ENCODE assay signal across 8 cellular contexts in genomic region chr7:140003913-140004382, GRCh38. TPM values are rescaled to one million over a fixed set of nuclear protein-coding genes. Genes with fewer than 3 reads are reported as not detected.
DNase-seq lines count a peak whose midpoint lies in the region; ATAC-seq and TF ChIP-seq lines count a peak whose summit lies in the region.

No MANE protein-coding gene starts in this region.

- no peak overlapping the region for H2BK120ac ChIP-seq in H9 (ENCODE audit: low read depth, low read length, poor library complexity, severe bottlenecking)

- H3K27ac ChIP-seq in H9 (ENCODE audit: insufficient read length, low read depth, low read length), result no peak overlapping the region
- no peak overlapping the region for H3K27ac ChIP-seq in colonic mucosa

- DNase-seq in DMS 273 (lab: John Stamatoyannopoulos, UW; ENCODE audit: unreplicated experiment) (peak; percentile 82), DMS 273 treated with DMSO at 0.1 percent for 48 hours (lab: John Stamatoyannopoulos, UW) (no peak), H9 (peak; percentile 62), RPMI8226 (peak; percentile 74), colonic mucosa (peak; percentile 46), mucosa of gallbladder (ENCODE audit: low spot score) (peak; percentile 38)

- WGBS in H9 (ENCODE audit: extremely low coverage, insufficient read length, low lambda C conversion rate), result no CpG with 5 or more reads among the region's 9 CpGs

- no peak overlapping the region; a peak in 1 of 5 replicates for H3K4me3 Mint-ChIP-seq in H9

- H2AFZ ChIP-seq in H9 (ENCODE audit: low read length), result no peak overlapping the region

- H3K36me3 Mint-ChIP-seq in H9 (ENCODE audit: insufficient read depth in 1 of 3, low read depth in 3 of 3), result no peaks in the 10 kb centered on the region

- no peaks in the 10 kb centered on the region for H3K36me3 ChIP-seq in colonic mucosa

- H3K23me2 ChIP-seq in H9 (ENCODE audit: insufficient read length, low read depth, low read length, poor library complexity, severe bottlenecking), result no peaks in the 10 kb centered on the region

- H3K4ac ChIP-seq in H9 (ENCODE audit: low read depth, low read length), result no peak overlapping the region

- no peak overlapping the region for H3K4me3 ChIP-seq in colonic mucosa

- H3K4me1 ChIP-seq in H9 (ENCODE audit: insufficient read depth, low read length) (no peaks in the 10 kb centered on the region), colonic mucosa (no peaks in the 10 kb centered on the region)

- H4K5ac ChIP-seq in H9 (ENCODE audit: insufficient read length, low read depth, low read length), result no peak overlapping the region

- no peak overlapping the region for H4K8ac ChIP-seq in H9 (replicated peaks; ENCODE audit: insufficient read length, low read depth, low read length)

- H3K27ac Mint-ChIP-seq in H9, result no peak overlapping the region

- H3K79me2 ChIP-seq in H9 (ENCODE audit: insufficient read depth, low read length), result no peaks in the 10 kb centered on the region

- no peak overlapping the region for H2BK12ac ChIP-seq in H9 (ENCODE audit: insufficient read length, low read depth, low read length)

- no peak overlapping the region for H3K14ac ChIP-seq in H9 (ENCODE audit: insufficient read depth, low read length)

- no peak overlapping the region for H3K23ac ChIP-seq in H9 (ENCODE audit: insufficient read length, low read depth, low read length)

- no peak overlapping the region for H2AK5ac ChIP-seq in H9 (ENCODE audit: insufficient read length, low read length)

- no peak overlapping the region for H4K91ac ChIP-seq in H9 (ENCODE audit: insufficient read length, low read depth, low read length)

- no peaks in the 10 kb centered on the region for H3K79me1 ChIP-seq in H9 (ENCODE audit: insufficient read depth, low read depth, low read length, poor library complexity, severe bottlenecking)

- no peak overlapping the region for H3K18ac ChIP-seq in H9 (ENCODE audit: insufficient read length, low read depth, low read length)

- no peak overlapping the region for H2BK15ac ChIP-seq in H9 (ENCODE audit: low read depth, low read length)

- H3K9me3 Mint-ChIP-seq in H9, result no peaks in the 10 kb centered on the region

- peaks cover 8 to 16% of the 10 kb centered on the region in 2 experiments for H3K4me1 Mint-ChIP-seq in H9

- no peak overlapping the region for H2BK5ac ChIP-seq in H9 (ENCODE audit: insufficient read length, low read length)

- H3K27me3 ChIP-seq in H9 (ENCODE audit: insufficient read depth, low read length) (no peaks in the 10 kb centered on the region), colonic mucosa (no peaks in the 10 kb centered on the region)

- H3K9me3 ChIP-seq in H9 (ENCODE audit: control insufficient read depth, low read depth, low read length) (no peaks in the 10 kb centered on the region), colonic mucosa (no peaks in the 10 kb centered on the region)

- H3K27me3 Mint-ChIP-seq in H9 (ENCODE audit: low read depth), result no peaks in the 10 kb centered on the region; the same call in 1 of the 2 replicates

- H3K9ac ChIP-seq in H9 (ENCODE audit: extremely low read depth, insufficient read length, low read length), result no peak overlapping the region
- H3K9ac ChIP-seq in colonic mucosa (ENCODE audit: low read depth in 2 of 2, low read length in 2 of 2), result no peak overlapping the region

- TF ChIP-seq CTCF in H9 (conservative IDR thresholded peaks at IDR 0.05) (peak; percentile 79), colonic mucosa (IDR thresholded peaks at IDR 0.05) (peak; percentile 42)

- H2BK20ac ChIP-seq in H9 (ENCODE audit: low read depth, low read length, poor library complexity, severe bottlenecking), result no peak overlapping the region

- intact Hi-C loops in colonic mucosa (cut with DNase I), result loop anchor here (2.0 to 5.0 kb wide), 4 partner anchors 227 to 507 kb away; partner anchors contain the start of gene HIPK2

- ATAC-seq in HG02885 (IDR thresholded peaks at IDR 0.05; ENCODE audit: poor library complexity, unreplicated experiment) (no peak), HG02852 (IDR thresholded peaks at IDR 0.05; ENCODE audit: unreplicated experiment) (no peak)

- H3K4me2 ChIP-seq in H9 (ENCODE audit: insufficient read depth, insufficient read length, low read length), result no peak overlapping the region

- no peak overlapping the region for H3T11ph ChIP-seq in H9 (ENCODE audit: low read length)

- no peaks in the 10 kb centered on the region for H4K20me1 ChIP-seq in H9 (ENCODE audit: control insufficient read depth, insufficient read depth, insufficient read length)

- no peak overlapping the region for H3K56ac ChIP-seq in H9 (ENCODE audit: insufficient read length, low read depth, low read length)

RNA-seq across cellular contexts. Expression of gene PARP12, which starts 58.8 kb away (rescaled TPM):
- 11.1 and 11.8 TPM in 2 replicates for total RNA-seq in H9 (2021)
- total RNA-seq in colonic mucosa, result 10 to 100 TPM; 33.9 to 39.2 TPM
- 26.7 TPM for total RNA-seq in mucosa of gallbladder
